ENCODE assay signal across 8 cellular contexts in the genomic region with DNA sequence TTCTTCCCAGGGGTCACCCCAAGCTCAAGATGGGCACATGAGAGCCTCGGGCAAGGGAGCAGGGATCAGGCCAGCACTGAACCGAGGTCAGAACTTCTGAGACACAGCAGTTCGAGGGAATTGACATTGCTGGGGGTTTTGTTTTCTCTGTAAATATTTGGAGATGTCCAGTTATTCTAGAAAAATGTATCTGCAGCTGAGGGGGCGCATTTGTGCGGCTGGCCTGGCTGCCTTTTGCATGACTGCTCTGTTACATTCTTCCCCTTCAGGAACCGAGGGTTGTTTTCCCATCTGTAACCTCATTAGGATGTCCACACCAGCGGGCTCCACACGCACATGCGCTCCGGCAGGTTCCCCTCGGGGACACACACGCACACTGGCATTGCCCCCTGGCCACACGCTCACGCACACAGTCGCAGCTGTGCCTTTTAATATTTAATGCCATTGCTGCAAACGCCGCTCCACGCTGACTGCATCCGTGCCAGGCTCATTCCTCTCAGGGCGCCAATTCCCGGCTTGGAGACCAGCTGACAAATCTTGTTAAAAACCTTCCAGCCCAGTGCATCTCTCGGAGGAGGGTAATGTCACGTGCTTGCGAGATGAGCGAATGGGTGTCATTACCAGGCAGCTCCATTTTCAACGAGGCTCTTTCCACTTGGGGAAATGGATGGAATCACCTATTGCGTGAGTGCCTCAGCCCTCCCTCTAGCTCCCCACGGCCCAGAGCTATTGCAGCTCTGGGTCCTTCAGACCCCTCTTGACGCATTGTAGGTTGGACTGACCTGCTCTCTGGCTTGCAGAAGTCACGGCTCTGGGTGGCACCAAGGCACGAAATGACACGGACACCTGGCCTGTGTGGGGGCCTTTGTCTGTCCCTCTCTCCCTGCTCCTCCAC. TPM values are rescaled to one million over a fixed set of nuclear protein-coding genes. Genes with fewer than 3 reads are reported as not detected.
DNase-seq lines count a peak whose midpoint lies in the region; ATAC-seq lines count a peak whose summit lies in the region.

No MANE protein-coding gene starts in this region.

- H3K27me3 Mint-ChIP-seq in activated naive CD4-positive, alpha-beta T cell treated with anti-CD3 and anti-CD28 coated beads, Interleukin-2, amount 10 ng/mL, durations not matched to agents 7 days and 5 days = peaks cover 5% of the 10 kb centered on the region
- H3K27me3 Mint-ChIP-seq in activated naive CD8-positive, alpha-beta T cell treated with anti-CD3 and anti-CD28 coated beads for 36 hours = no peaks in the 10 kb centered on the region

- CTCF ChIA-PET in activated naive CD4-positive, alpha-beta T cell treated with anti-CD3 and anti-CD28 coated beads, Interleukin-2, amount 10 ng/mL, durations not matched to agents 7 days and 5 days (lab: Charles Lee) = interaction anchor here (0.6 to 5.3 kb wide), 4 partner anchors 8 to 76 kb away, joined by 3 to 23 read pairs (median 4); no protein-coding TSS in a partner anchor

- H3K4me1 Mint-ChIP-seq in activated naive CD4-positive, alpha-beta T cell treated with anti-CD3 and anti-CD28 coated beads, Interleukin-2, amount 10 ng/mL, durations not matched to agents 7 days and 5 days = peaks cover 100% of the 10 kb centered on the region
- H3K4me1 Mint-ChIP-seq in activated naive CD8-positive, alpha-beta T cell treated with anti-CD3 and anti-CD28 coated beads for 36 hours = peaks cover 97% of the 10 kb centered on the region

- DNase-seq in activated naive CD4-positive, alpha-beta T cell treated with anti-CD3 and anti-CD28 coated beads, Interleukin-2, amount 10 ng/mL, durations not matched to agents 7 days and 5 days = peak; percentile 19
- no peak for DNase-seq in activated naive CD4-positive, alpha-beta T cell treated with Interleukin-2 at 50 U/mL for 16 hours
- DNase-seq in activated naive CD8-positive, alpha-beta T cell treated with anti-CD3 and anti-CD28 coated beads for 36 hours = no peak
- DNase-seq in hepatic stellate cell (ENCODE audit: low spot score) (peak; percentile 96), NCI-H748 (lab: John Stamatoyannopoulos, UW; ENCODE audit: unreplicated experiment) (no peak)
- DNase-seq in stimulated activated CD8-positive, alpha-beta memory T cell treated with anti-CD3 and anti-CD28 coated beads, Interleukin-4, amount 100 ng/mL, for 48 hours = peak; percentile 55

- ATAC-seq in HG02642 (IDR thresholded peaks at IDR 0.05; ENCODE audit: poor library complexity, unreplicated experiment) = no peak
- no peak for ATAC-seq in HG02870 (IDR thresholded peaks at IDR 0.05; ENCODE audit: unreplicated experiment)

- no peaks in the 10 kb centered on the region for H3K9me3 Mint-ChIP-seq in activated naive CD4-positive, alpha-beta T cell treated with anti-CD3 and anti-CD28 coated beads, Interleukin-2, amount 10 ng/mL, durations not matched to agents 7 days and 5 days
- no peaks in the 10 kb centered on the region for H3K9me3 Mint-ChIP-seq in activated naive CD8-positive, alpha-beta T cell treated with anti-CD3 and anti-CD28 coated beads for 36 hours

- no peak overlapping the region for H3K4me3 Mint-ChIP-seq in activated naive CD4-positive, alpha-beta T cell treated with anti-CD3 and anti-CD28 coated beads, Interleukin-2, amount 10 ng/mL, durations not matched to agents 7 days and 5 days
- H3K4me3 Mint-ChIP-seq in activated naive CD8-positive, alpha-beta T cell treated with anti-CD3 and anti-CD28 coated beads for 36 hours = peak overlapping the region; percentile 33

- H3K36me3 Mint-ChIP-seq in activated naive CD4-positive, alpha-beta T cell treated with anti-CD3 and anti-CD28 coated beads, Interleukin-2, amount 10 ng/mL, durations not matched to agents 7 days and 5 days = peaks cover 69% of the 10 kb centered on the region
- H3K36me3 Mint-ChIP-seq in activated naive CD8-positive, alpha-beta T cell treated with anti-CD3 and anti-CD28 coated beads for 36 hours = peaks cover 59% of the 10 kb centered on the region

- H3K27ac Mint-ChIP-seq in activated naive CD4-positive, alpha-beta T cell treated with anti-CD3 and anti-CD28 coated beads, Interleukin-2, amount 10 ng/mL, durations not matched to agents 7 days and 5 days = peak overlapping the region; percentile 75
- peak overlapping the region; percentile 86 for H3K27ac Mint-ChIP-seq in activated naive CD8-positive, alpha-beta T cell treated with anti-CD3 and anti-CD28 coated beads for 36 hours

RNA-seq across cellular contexts. Expression of gene CCR7, which starts 13.2 kb away (rescaled TPM):
- total RNA-seq in activated naive CD8-positive, alpha-beta T cell treated with anti-CD3 and anti-CD28 coated beads for 36 hours = 100 to 1,000 TPM; 260 to 274 TPM

RNA-seq across cellular contexts. Expression of gene TNS4, which starts 50.7 kb away (rescaled TPM):
- total RNA-seq in activated naive CD8-positive, alpha-beta T cell treated with anti-CD3 and anti-CD28 coated beads for 36 hours = 1 to 10 TPM; 7.3 to 7.6 TPM

Comparison
In these comparisons a context has a peak if more than half of its experiments do, and no peak if none do; other contexts are left out.
1. DNase-seq: peak in activated naive CD4-positive, alpha-beta T cell treated with anti-CD3 and anti-CD28 coated beads, Interleukin-2, amount 10 ng/mL, durations not matched to agents 7 days and 5 days (single experiment), hepatic stellate cell (single experiment) and stimulated activated CD8-positive, alpha-beta memory T cell treated with anti-CD3 and anti-CD28 coated beads, Interleukin-4, amount 100 ng/mL, for 48 hours (single experiment); none in activated naive CD4-positive, alpha-beta T cell treated with Interleukin-2 at 50 U/mL for 16 hours (single experiment), activated naive CD8-positive, alpha-beta T cell treated with anti-CD3 and anti-CD28 coated beads for 36 hours (single experiment) and NCI-H748 (single experiment).